ENCODE assay signal across 13 cellular contexts in the genomic region with DNA sequence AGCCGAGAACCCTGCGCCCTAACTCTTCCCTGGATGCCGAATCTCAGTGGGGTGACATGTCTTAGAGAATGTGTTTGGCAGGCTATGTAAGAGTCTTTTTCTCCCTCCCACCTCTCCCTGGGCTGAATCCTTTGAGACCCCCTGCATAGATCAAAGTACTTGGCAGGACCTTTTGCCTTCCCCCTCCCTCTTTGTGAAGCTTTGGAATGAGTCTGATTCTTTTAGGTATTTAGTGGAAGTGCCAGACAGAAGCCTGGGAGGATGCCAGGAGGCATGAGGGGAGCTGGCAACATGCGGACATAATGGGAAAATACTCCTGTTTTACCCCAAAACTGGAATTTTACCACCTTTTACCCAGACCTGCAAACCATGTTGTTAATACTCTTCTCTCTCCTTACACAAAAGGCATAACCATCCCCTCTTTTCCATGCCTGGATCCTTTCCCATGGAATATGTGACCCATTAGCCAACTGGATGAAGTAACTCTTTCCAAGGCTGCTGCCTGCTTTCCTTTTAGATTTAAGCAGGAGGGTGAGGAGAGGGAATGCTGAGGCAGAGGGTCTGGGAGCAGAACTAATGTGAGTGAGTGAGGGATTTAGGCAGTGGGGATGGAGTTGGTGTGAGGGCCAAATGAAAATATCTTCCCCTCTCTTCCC. TPM values are rescaled to one million over a fixed set of nuclear protein-coding genes. Genes with fewer than 3 reads are reported as not detected.
DNase-seq lines count a peak whose midpoint lies in the region; ATAC-seq, FAIRE-seq and TF ChIP-seq lines count a peak whose summit lies in the region.
"Had no signal": no experiment of that assay in that cellular context is flagged by ENCODE, and none has a peak within 500 bp of the region (broad histone marks: within the 10 kb centered on the region; RNA-seq: fewer than 3 reads in every experiment).

No MANE protein-coding gene starts in this region.

- no peak for FAIRE-seq in D721Med (lab: Jason Lieb, UNC)

- intact Hi-C loops in right cardiac atrium (cut with DNase I) = no loop called here

- no peaks in the 10 kb centered on the region for H3K27me3 ChIP-seq in right cardiac atrium (ENCODE audit: control insufficient read depth, insufficient read depth)
- no peaks in the 10 kb centered on the region for H3K27me3 ChIP-seq in skeletal muscle tissue (ENCODE audit: control insufficient read depth in 3 of 3, insufficient read depth in 3 of 3, low read length in 3 of 3)
- H3K27me3 ChIP-seq: brain microvascular endothelial cell had no signal

- ATAC-seq in right cardiac atrium (peak; percentile 63 to 71), HG02588 (IDR thresholded peaks at IDR 0.05; ENCODE audit: unreplicated experiment) (no peak)
- ATAC-seq: natural killer cell had no signal

- H3K36me3 Mint-ChIP-seq in chondrocyte (ENCODE audit: low read depth) = peaks cover 21% of the 10 kb centered on the region

- peak overlapping the region; percentile 52 for H3K27ac Mint-ChIP-seq in chondrocyte (ENCODE audit: unreplicated experiment)
- H3K27ac Mint-ChIP-seq: natural killer cell had no signal

- peaks cover 2 to 8% (median 7%) of the 10 kb centered on the region in 3 donors for H3K36me3 ChIP-seq in skeletal muscle tissue (ENCODE audit: control insufficient read depth in 3 of 3, insufficient read depth in 3 of 3, low read length in 3 of 3)
- H3K36me3 ChIP-seq: brain microvascular endothelial cell had no signal

- no peak overlapping the region for H3K4me3 ChIP-seq in right cardiac atrium (ENCODE audit: low read length)
- no peak overlapping the region for H3K4me3 ChIP-seq in skeletal muscle tissue (ENCODE audit: low read length in 3 of 3)

- no peak overlapping the region for H3K9ac ChIP-seq in skeletal muscle tissue (ENCODE audit: low read depth in 1 of 3, low read length in 3 of 3)

- no peaks in the 10 kb centered on the region for H3K9me3 Mint-ChIP-seq in chondrocyte (ENCODE audit: low read depth)
- H3K9me3 Mint-ChIP-seq: natural killer cell had no signal

- DNase-seq in GM03348 (ENCODE audit: low spot score) (peak; percentile 11), chondrocyte (ENCODE audit: low spot score) (no peak), right cardiac atrium (peak in 1 of 3 donors; percentile 42), T-helper 2 cell (no peak), D721Med (ENCODE audit: insufficient read length, low spot score) (no peak)
- DNase-seq in activated effector memory CD4-positive, alpha-beta T cell treated with anti-CD3 and anti-CD28 coated beads, Interleukin-2, amount 50 U/mL, for 16 hours = no peak
- DNase-seq: activated CD8-positive, alpha-beta memory T cell treated with anti-CD3 and anti-CD28 coated beads for 24 hours; activated gamma-delta T cell; brain microvascular endothelial cell; natural killer cell had no signal

- peak overlapping the region; percentile 74 for H3K27ac ChIP-seq in right cardiac atrium (ENCODE audit: low read length)
- peak overlapping the region; percentile 2 for H3K27ac ChIP-seq in skeletal muscle tissue (ENCODE audit: low read depth, low read length)
- H3K27ac ChIP-seq: brain microvascular endothelial cell, VCaP had no signal

- TF ChIP-seq CTCF in chondrocyte (IDR thresholded peaks at IDR 0.05) = no peak
- no peak for TF ChIP-seq CTCF in D721Med (IDR thresholded peaks at IDR 0.05; ENCODE audit: insufficient read depth, missing control alignments)

- no peak overlapping the region for H3K4me3 Mint-ChIP-seq in chondrocyte (ENCODE audit: unreplicated experiment)
- H3K4me3 Mint-ChIP-seq: natural killer cell had no signal

- peaks cover 16% of the 10 kb centered on the region for H3K4me1 Mint-ChIP-seq in chondrocyte (ENCODE audit: low read depth)
- H3K4me1 Mint-ChIP-seq: natural killer cell had no signal

- no peaks in the 10 kb centered on the region for H3K9me3 ChIP-seq in right cardiac atrium (ENCODE audit: control insufficient read depth, low read length)
- H3K9me3 ChIP-seq in skeletal muscle tissue (ENCODE audit: control insufficient read depth in 3 of 3, low read length in 3 of 3) = no peaks in the 10 kb centered on the region

- H3K4me1 ChIP-seq in right cardiac atrium (ENCODE audit: control insufficient read depth, insufficient read depth, low read length) = peaks cover 6% of the 10 kb centered on the region
- peaks cover 0 to 10% (median 10%) of the 10 kb centered on the region in 3 donors for H3K4me1 ChIP-seq in skeletal muscle tissue (ENCODE audit: control insufficient read depth in 3 of 3, insufficient read depth in 3 of 3, low read length in 3 of 3)

- WGBS in right cardiac atrium = 63% methylated on average over 4 of the region's 4 CpGs

- H3K27me3 Mint-ChIP-seq in chondrocyte (ENCODE audit: low read depth) = no peaks in the 10 kb centered on the region

RNA-seq across cellular contexts. Expression of a gene that starts 41.7 kb away (rescaled TPM):
- total RNA-seq in chondrocyte (22.1 to 39.2 TPM (median 28.4 TPM) in 3 replicates), right cardiac atrium (10 to 100 TPM; 18.3 to 22.2 (median 21.1) TPM), skeletal muscle tissue (13.6 TPM)
- 8.0 TPM for polyA plus RNA-seq in right cardiac atrium

RNA-seq across cellular contexts. Expression of a gene that starts 42.1 kb away (rescaled TPM):
- total RNA-seq in chondrocyte (15.5 to 20.4 TPM (median 16.7 TPM) in 3 replicates), right cardiac atrium (10 to 100 TPM in 2 of 4 donors, 1 to 10 TPM in 2; 9.6 to 10.9 (median 10.2) TPM), skeletal muscle tissue (2.1 TPM)
- polyA plus RNA-seq in right cardiac atrium = 15.0 TPM
